Comparison of ENCODE assay signal across 12 cellular contexts in the genomic region with DNA sequence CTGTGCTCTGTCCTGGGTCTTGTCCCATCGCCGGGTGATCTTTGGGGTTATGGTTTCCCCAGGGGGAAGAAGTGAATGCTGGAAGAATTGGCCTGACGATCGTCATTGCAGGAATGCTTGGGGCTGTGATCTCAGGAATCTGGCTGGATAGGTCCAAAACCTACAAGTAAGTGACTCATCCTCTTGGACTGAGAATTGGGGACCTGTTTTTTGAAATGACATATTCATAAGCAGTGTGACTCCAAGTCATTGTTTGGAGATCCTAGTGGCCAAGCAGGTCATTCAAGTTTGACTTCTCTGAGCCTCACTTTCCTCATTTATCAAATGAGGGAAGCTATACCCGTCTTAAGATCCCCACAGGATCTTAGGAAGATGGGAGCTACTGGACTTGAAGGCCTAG.
"Had no signal": no experiment of that assay in that cellular context is flagged by ENCODE, and none has a peak within 500 bp of the region (broad histone marks: within the 10 kb centered on the region; RNA-seq: fewer than 3 reads in every experiment).

No MANE protein-coding gene starts in this region.

- H3K9me3 ChIP-seq: pancreas, transverse colon had no signal

- H3K27ac ChIP-seq: pancreas, transverse colon had no signal

- H3K36me3 ChIP-seq: pancreas, transverse colon had no signal

- H3K4me1 ChIP-seq: pancreas, transverse colon had no signal

- H3K4me3 ChIP-seq: pancreas, transverse colon had no signal

- ATAC-seq: activated CD4-positive, CD25-positive, alpha-beta regulatory T cell treated with anti-CD3 and anti-CD28 coated beads, Interleukin-2, amount 50 U/mL, for 24 hours; naive thymus-derived CD4-positive, alpha-beta T cell; pancreas had no signal

- DNase-seq: activated naive CD8-positive, alpha-beta T cell treated with anti-CD3 and anti-CD28 coated beads for 36 hours; cerebellar nuclear complex; effector memory CD4-positive, alpha-beta T cell; foreskin melanocyte; head of caudate nucleus; naive thymus-derived CD4-positive, alpha-beta T cell; pancreas; stimulated activated CD4-positive, alpha-beta T cell treated with anti-CD3 and anti-CD28 coated beads, Interleukin-4, amount 100 ng/mL, for 1 hour; stimulated activated naive CD4-positive, alpha-beta T cell; substantia nigra; transverse colon had no signal

- H3K27me3 ChIP-seq: pancreas, transverse colon had no signal
